In genomic region chr2:27582129-27582694, GRCh38 we compare ENCODE assay signal across 8 cellular contexts. TPM values are rescaled to one million over a fixed set of nuclear protein-coding genes. Genes with fewer than 3 reads are reported as not detected.
A peak's percentile ranks its signal among the peaks of the same experiment; 100 is the strongest.
DNase-seq lines count a peak whose midpoint lies in the region; ATAC-seq, FAIRE-seq and TF ChIP-seq lines count a peak whose summit lies in the region.

No MANE protein-coding gene starts in this region.

- no peak overlapping the region for H3K14ac ChIP-seq in neuronal stem cell (ENCODE audit: low read length)

- H3K9ac ChIP-seq in neuronal stem cell (ENCODE audit: low read depth, low read length, poor library complexity): no peak overlapping the region

- H2BK15ac ChIP-seq in neuronal stem cell (ENCODE audit: low read length): no peak overlapping the region

- no peak overlapping the region for H2BK12ac ChIP-seq in neuronal stem cell (ENCODE audit: low read length)

- H2BK120ac ChIP-seq in neuronal stem cell (ENCODE audit: low read depth, low read length): no peak overlapping the region

- H3K18ac ChIP-seq in neuronal stem cell (ENCODE audit: low read length): peak overlapping the region; percentile 77

- no peak for TF ChIP-seq POLR2A in NB4 (IDR thresholded peaks at IDR 0.05; ENCODE audit: extremely low read depth, insufficient read length)

- peaks cover 5% of the 10 kb centered on the region for H3K79me1 ChIP-seq in neuronal stem cell (ENCODE audit: low read depth, low read length)

- DNase-seq in NB4 (ENCODE audit: low read depth) (peak; percentile 33), neuronal stem cell (ENCODE audit: low spot score) (no peak), GF-D8 (lab: John Stamatoyannopoulos, UW) (no peak), RCC 7860 (ENCODE audit: low spot score) (no peak), epidermal melanocyte (ENCODE audit: insufficient read length, low spot score) (no peak)
- no peak for DNase-seq in effector memory CD4-positive, alpha-beta T cell

- ATAC-seq in GM21360 (IDR thresholded peaks at IDR 0.05; ENCODE audit: unreplicated experiment): no peak

- H3K23ac ChIP-seq in neuronal stem cell (ENCODE audit: low read depth, low read length, poor library complexity): peak overlapping the region; percentile 5

- peaks cover 28% of the 10 kb centered on the region for H3K4me1 ChIP-seq in effector memory CD4-positive, alpha-beta T cell (ENCODE audit: control insufficient read depth, insufficient read depth, low read length, poor library complexity, severe bottlenecking)
- peaks cover 2 to 4% of the 10 kb centered on the region in 2 donors for H3K4me1 ChIP-seq in neuronal stem cell (ENCODE audit: control insufficient read depth in 2 of 2, insufficient read depth in 1 of 2, low read depth in 1 of 2, low read length in 2 of 2)

- peak overlapping the region; percentile 48 for H3K27ac ChIP-seq in C4-2B
- H3K27ac ChIP-seq in effector memory CD4-positive, alpha-beta T cell (ENCODE audit: insufficient read depth, low read length, poor library complexity, severe bottlenecking): peak overlapping the region; percentile 60
- peak overlapping the region; percentile 12 for H3K27ac ChIP-seq in neuronal stem cell (replicated peaks; ENCODE audit: low read length)

- peak overlapping the region; percentile 55 for H3K4me2 ChIP-seq in neuronal stem cell (ENCODE audit: insufficient read depth, low read length, poor library complexity, severe bottlenecking)

- H3K27me3 ChIP-seq in effector memory CD4-positive, alpha-beta T cell (replicated peaks; ENCODE audit: control insufficient read depth, insufficient read depth, low read length, poor library complexity, severe bottlenecking): no peaks in the 10 kb centered on the region
- H3K27me3 ChIP-seq in neuronal stem cell (ENCODE audit: control insufficient read depth in 3 of 3, insufficient read depth in 3 of 3, low read depth in 1 of 3, low read length in 3 of 3): no peaks in the 10 kb centered on the region

- H3K36me3 ChIP-seq in effector memory CD4-positive, alpha-beta T cell (ENCODE audit: control insufficient read depth, insufficient read depth, low read length): no peaks in the 10 kb centered on the region
- no peaks in the 10 kb centered on the region for H3K36me3 ChIP-seq in neuronal stem cell (replicated peaks in 1 of 2; ENCODE audit: control insufficient read depth in 2 of 2, insufficient read depth in 2 of 2, low read length in 2 of 2)

- H3K9me3 ChIP-seq in effector memory CD4-positive, alpha-beta T cell (ENCODE audit: control insufficient read depth, low read length): no peaks in the 10 kb centered on the region
- peaks cover 0 to 38% of the 10 kb centered on the region in 2 donors for H3K9me3 ChIP-seq in neuronal stem cell (replicated peaks in 1 of 2; ENCODE audit: control insufficient read depth in 2 of 2, insufficient read depth in 1 of 2, low read depth in 1 of 2, low read length in 2 of 2)

- peak overlapping the region; percentile 32 for H3K4me3 ChIP-seq in NB4 (ENCODE audit: low read depth, low read length)
- H3K4me3 ChIP-seq in effector memory CD4-positive, alpha-beta T cell (ENCODE audit: insufficient read depth, low read depth, low read length, poor library complexity, severe bottlenecking): peak overlapping the region; percentile 55
- peak overlapping the region in 1 of 2 donors; percentile 97 for H3K4me3 ChIP-seq in neuronal stem cell (ENCODE audit: low read length in 2 of 2)

- TF ChIP-seq CTCF in C4-2B (conservative IDR thresholded peaks at IDR 0.05) (no peak), NB4 (IDR thresholded peaks at IDR 0.05; ENCODE audit: low read depth, low read length) (no peak)

- no peak for FAIRE-seq in RCC 7860 (lab: Jason Lieb, UNC)

- H2AK5ac ChIP-seq in neuronal stem cell (ENCODE audit: low read depth, low read length): peak overlapping the region; percentile 46

- H3K4ac ChIP-seq in neuronal stem cell (ENCODE audit: low read length): no peak overlapping the region

- H2BK5ac ChIP-seq in neuronal stem cell (ENCODE audit: low read length): no peak overlapping the region

- peak overlapping the region; percentile 96 for H2AFZ ChIP-seq in neuronal stem cell (ENCODE audit: low read length)

- WGBS in neuronal stem cell (ENCODE audit: extremely low coverage in 2 of 2, insufficient read length in 2 of 2, insufficient replicate concordance in 1 of 2), 2 donors: no CpG with 5 or more reads among the region's 16 CpGs

- H4K91ac ChIP-seq in neuronal stem cell (ENCODE audit: low read depth, low read length, poor library complexity): no peak overlapping the region

- no peak overlapping the region for H4K8ac ChIP-seq in neuronal stem cell (ENCODE audit: low read depth, low read length)

RNA-seq across cellular contexts. Expression of gene ZNF512, which starts 0.6 kb away (rescaled TPM):
- polyA plus RNA-seq in neuronal stem cell (2013, experiment 1 of 2): 75.9 TPM
- 67.5 TPM for polyA plus RNA-seq in neuronal stem cell (2013, experiment 2 of 2)

RNA-seq across cellular contexts. Expression of gene CCDC121, which starts 46.6 kb away (rescaled TPM):
- 5.6 TPM for polyA plus RNA-seq in neuronal stem cell (2013, experiment 1 of 2)
- polyA plus RNA-seq in neuronal stem cell (2013, experiment 2 of 2): 4.8 TPM

RNA-seq across cellular contexts. Expression of gene GPN1, which starts 46.6 kb away (rescaled TPM):
- 42.3 TPM for polyA plus RNA-seq in neuronal stem cell (2013, experiment 1 of 2)
- polyA plus RNA-seq in neuronal stem cell (2013, experiment 2 of 2): 41.7 TPM
